ENCODE assay signal across 8 cellular contexts in the genomic region with DNA sequence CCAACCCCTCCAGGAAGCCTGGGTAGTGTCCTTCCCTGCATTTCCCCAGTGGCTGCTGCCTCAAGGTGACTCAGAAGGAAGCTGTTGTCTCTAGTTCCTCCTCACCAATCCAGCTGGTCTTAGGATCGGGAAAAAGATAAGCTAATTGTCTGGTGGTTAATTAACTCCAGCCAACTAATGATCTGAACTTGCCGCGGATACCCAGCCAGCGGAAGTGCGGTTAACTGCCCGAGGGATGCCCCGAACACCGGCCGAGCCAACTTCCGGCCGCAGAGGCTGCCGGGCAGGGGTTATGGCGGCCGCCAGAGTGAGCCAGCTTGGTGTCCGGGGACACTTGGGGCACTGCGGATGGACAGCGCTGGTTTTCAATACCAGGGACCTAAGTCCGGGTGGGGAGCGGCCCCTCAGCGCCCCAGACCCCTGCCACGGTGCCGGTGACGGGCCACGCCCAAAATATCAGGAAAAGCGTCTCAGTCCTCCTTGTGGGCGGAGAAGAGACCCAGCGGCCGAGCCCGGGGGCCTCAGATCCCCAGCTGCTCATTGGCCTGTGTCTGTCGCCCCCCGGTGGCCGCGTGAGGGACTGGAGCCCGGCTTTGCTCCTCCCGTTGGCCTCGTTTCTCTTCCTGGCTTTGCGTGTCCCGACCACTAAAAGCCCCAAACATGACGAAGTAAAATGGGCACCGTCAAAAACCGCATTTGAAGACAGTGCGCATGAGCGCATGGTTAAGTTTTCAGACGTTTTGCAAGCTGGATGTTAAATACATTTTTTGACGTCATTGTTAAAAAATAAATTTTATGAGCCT. TPM values are rescaled to one million over a fixed set of nuclear protein-coding genes. Genes with fewer than 3 reads are reported as not detected.
A peak's percentile ranks its signal among the peaks of the same experiment; 100 is the strongest.
DNase-seq lines count a peak whose midpoint lies in the region; ATAC-seq, FAIRE-seq and TF ChIP-seq lines count a peak whose summit lies in the region.

No MANE protein-coding gene starts in this region.

- FAIRE-seq in GM19239 (lab: Jason Lieb, UNC) (peak; percentile 97), HepG2 (lab: Jason Lieb, UNC) (peak; percentile 54)

- ATAC-seq in HG03469 (IDR thresholded peaks at IDR 0.05; ENCODE audit: unreplicated experiment) = peak; percentile 51
- ATAC-seq in HepG2 = peak; percentile 93

- H3K9me3 ChIP-seq in BLaER1 (no peaks in the 10 kb centered on the region), HepG2 (ENCODE audit: low read length) (no peaks in the 10 kb centered on the region)

- H3K27ac ChIP-seq in BLaER1 (peak overlapping the region; percentile 91), HepG2 (ENCODE audit: extremely low read length, insufficient read depth, low read length) (peak overlapping the region; percentile 73)

- H3K79me2 ChIP-seq in HepG2 (ENCODE audit: insufficient read depth, low read length) = no peaks in the 10 kb centered on the region

- CTCF ChIA-PET in HepG2 (lab: Yijun Ruan, JAX; ENCODE audit: low intra/inter-chr PET ratio, low total read pairs) = interaction anchor here (1.1 to 3.1 kb wide), 3 partner anchors 14 to 59 kb away, joined by 3 to 30 read pairs (median 19); no protein-coding TSS in a partner anchor

- H3K27me3 ChIP-seq in BLaER1 (no peaks in the 10 kb centered on the region), HepG2 (ENCODE audit: control insufficient read depth in 1 of 2, insufficient read depth in 2 of 2, low read length in 2 of 2) (peaks cover 0 to 7% of the 10 kb centered on the region in 2 experiments; a peak in 1 of 5 replicates)

- TF ChIP-seq CTCF in HepG2 (CRISPR knock-in tag; IDR thresholded peaks at IDR 0.05) = peak; percentile 97

- H2AFZ ChIP-seq in HepG2 (ENCODE audit: low read length) = peak overlapping the region; percentile 100

- H3K4me1 ChIP-seq in BLaER1 = peaks cover 22% of the 10 kb centered on the region
- H3K4me1 ChIP-seq in HepG2 (ENCODE audit: insufficient read depth, low read length) = peaks cover 29% of the 10 kb centered on the region

- H3K9ac ChIP-seq in BLaER1 = peak overlapping the region; percentile 84
- H3K9ac ChIP-seq in HepG2 (ENCODE audit: insufficient read depth, low read depth, low read length) = peak overlapping the region; percentile 61

- POLR2A ChIA-PET in HepG2 (lab: Yijun Ruan, JAX) = interaction anchor here (0.8 to 2.4 kb wide), 10 partner anchors 10 to 116 kb away, joined by 3 to 28 read pairs (median 12); partner anchors contain the start of genes FLYWCH1, FLYWCH2, PRSS22 and SRRM2

- DNase-seq in GM19239 (ENCODE audit: insufficient read length, low spot score) (peak; percentile 98), NCI-H69 (lab: John Stamatoyannopoulos, UW) (peak; percentile 92), dermis blood vessel endothelial cell (peak; percentile 96), HepG2 (ENCODE audit: low spot score) (peak; percentile 82)
- DNase-seq in activated CD4-positive, alpha-beta T cell treated with anti-CD3 and anti-CD28 coated beads, Interleukin-2, amount 50 U/mL, for 24 hours (ENCODE audit: low read depth in 1 of 2, low spot score in 1 of 2) = peak; percentile 95 to 96
- DNase-seq in stimulated activated CD4-positive, alpha-beta T cell treated with anti-CD3 and anti-CD28 coated beads, Interleukin-2, amount 100 ng/mL, for 48 hours = peak; percentile 97 to 99

- TSS peak; percentile 99 for BruUV-seq in HepG2 (replicated peaks; lab: Mats Ljungman, UMichigan)

- TF ChIP-seq EP300 in HepG2 (IDR thresholded peaks at IDR 0.05; ENCODE audit: low read depth in 2 of 2, low read length in 2 of 2) (no peak), HepG2 (CRISPR knock-in tag; IDR thresholded peaks at IDR 0.05; ENCODE audit: borderline replicate concordance) (no peak)

- H3K4me3 ChIP-seq in BLaER1 (peak overlapping the region; percentile 75), HepG2 (replicated peaks in 1 of 3; ENCODE audit: insufficient read depth in 1 of 3, low read depth in 2 of 3, low read length in 3 of 3) (peak overlapping the region; percentile 65 to 83 (median 80))

- in situ Hi-C loops in HepG2 (cut with HindIII; ENCODE audit: extremely low pct_ligation_motif_present, low pct_unique_long_range_greater_than_20kb) = no loop called here

- TF ChIP-seq RAD21 in HepG2 (CRISPR knock-in tag; IDR thresholded peaks at IDR 0.05) = peak; percentile 96

- peak; percentile 81 to 83 for TF ChIP-seq POLR2A in HepG2 (IDR thresholded peaks at IDR 0.05; ENCODE audit: insufficient read depth in 1 of 2, low read depth in 2 of 2, low read length in 2 of 2)

- WGBS in HepG2 (ENCODE audit: low lambda C conversion rate) = 4% methylated on average over 24 of the region's 45 CpGs

- no peaks in the 10 kb centered on the region for H3K36me3 ChIP-seq in BLaER1
- no peaks in the 10 kb centered on the region for H3K36me3 ChIP-seq in HepG2 (replicated peaks in 1 of 2; ENCODE audit: control insufficient read depth in 1 of 2, insufficient read depth in 2 of 2, low read length in 2 of 2)

- intact Hi-C loops in HepG2 (cut with micrococcal nuclease; ENCODE audit: unreplicated experiment) = loop anchor here (1.0 to 5.0 kb wide), 3 partner anchors 14 to 44 kb away; partner anchors contain the start of gene FLYWCH1

- H3K4me2 ChIP-seq in BLaER1 = peak overlapping the region; percentile 96
- peak overlapping the region; percentile 100 for H3K4me2 ChIP-seq in HepG2 (ENCODE audit: low read depth, low read length)

- H4K20me1 ChIP-seq in BLaER1 (no peaks in the 10 kb centered on the region), HepG2 (ENCODE audit: insufficient read depth, low read length) (no peaks in the 10 kb centered on the region)

RNA-seq across cellular contexts. Expression of gene PRSS22, which starts 10.2 kb away (rescaled TPM):
- total RNA-seq in dermis blood vessel endothelial cell (not detected in 2 replicates), HepG2 (2016; rRNA removed; fragmentation: Illumina TruSeq; extraction: Trizol) (0.24 TPM in 1 of 2 replicates, not detected in the other)
- not detected in 2 replicates for total RNA-seq in HepG2 (2016; cell fraction: cytosol; rRNA removed; fragmentation: Illumina TruSeq; extraction: Trizol; ENCODE audit: low read depth)
- total RNA-seq in HepG2 (2016; cell fraction: insoluble cytoplasmic fraction; rRNA removed; fragmentation: Illumina TruSeq; extraction: Trizol) = 0.15 TPM in 1 of 2 replicates, not detected in the other
- not detected in 2 replicates for total RNA-seq in HepG2 (2016; cell fraction: membrane; rRNA removed; fragmentation: Illumina TruSeq; extraction: Trizol)
- total RNA-seq in HepG2 (2016; cell fraction: nucleus; rRNA removed; fragmentation: Illumina TruSeq; extraction: Trizol) = not detected in 2 replicates
- 0.24 and 0.32 TPM in 2 replicates for polyA plus RNA-seq in HepG2 (2011; rRNA removed)
- 0.26 and 0.27 TPM in 2 replicates for polyA plus RNA-seq in HepG2 (2011; cell fraction: cytosol; rRNA removed)
- polyA plus RNA-seq in HepG2 (2011; cell fraction: nucleus; rRNA removed) = 0.87 and 0.88 TPM in 2 replicates
- not detected in 2 replicates for polyA plus RNA-seq in HepG2 (2012)
- not detected in 2 replicates for polyA plus RNA-seq in HepG2 (2016; cell fraction: cytosol; fragmentation: Illumina TruSeq; extraction: Trizol; ENCODE audit: low read depth)
- not detected in 2 replicates for polyA plus RNA-seq in HepG2 (2016; cell fraction: insoluble cytoplasmic fraction; fragmentation: Illumina TruSeq; extraction: Trizol; ENCODE audit: low read depth)
- polyA plus RNA-seq in HepG2 (2016; cell fraction: membrane; fragmentation: Illumina TruSeq; extraction: Trizol; ENCODE audit: low read depth) = not detected in 2 replicates
- polyA plus RNA-seq in HepG2 (2016; cell fraction: nucleus; fragmentation: Illumina TruSeq; extraction: Trizol; ENCODE audit: insufficient read depth, low read depth) = 0.57 TPM in 1 of 2 replicates, not detected in the other
- 0.42 and 1.0 TPM in 2 replicates for polyA minus RNA-seq in HepG2 (2011; rRNA and poly(A)+ RNA removed; ENCODE audit: low replicate concordance)
- polyA minus RNA-seq in HepG2 (2011; cell fraction: cytosol; rRNA and poly(A)+ RNA removed) = not detected in 2 replicates
- not detected in 2 replicates for polyA minus RNA-seq in HepG2 (2011; cell fraction: nucleus; rRNA and poly(A)+ RNA removed)

RNA-seq across cellular contexts. Expression of gene FLYWCH2, which starts 14.8 kb away (rescaled TPM):
- total RNA-seq in dermis blood vessel endothelial cell (36.0 and 72.2 TPM in 2 replicates), HepG2 (2016; rRNA removed; fragmentation: Illumina TruSeq; extraction: Trizol) (19.8 and 20.2 TPM in 2 replicates)
- total RNA-seq in HepG2 (2016; cell fraction: cytosol; rRNA removed; fragmentation: Illumina TruSeq; extraction: Trizol; ENCODE audit: low read depth) = 13.2 and 27.5 TPM in 2 replicates
- total RNA-seq in HepG2 (2016; cell fraction: insoluble cytoplasmic fraction; rRNA removed; fragmentation: Illumina TruSeq; extraction: Trizol) = 17.6 and 22.1 TPM in 2 replicates
- 15.1 and 28.9 TPM in 2 replicates for total RNA-seq in HepG2 (2016; cell fraction: membrane; rRNA removed; fragmentation: Illumina TruSeq; extraction: Trizol)
- 7.3 and 8.3 TPM in 2 replicates for total RNA-seq in HepG2 (2016; cell fraction: nucleus; rRNA removed; fragmentation: Illumina TruSeq; extraction: Trizol)
- 16.9 and 17.3 TPM in 2 replicates for polyA plus RNA-seq in HepG2 (2011; rRNA removed)
- 20.3 and 34.0 TPM in 2 replicates for polyA plus RNA-seq in HepG2 (2011; cell fraction: cytosol; rRNA removed)
- polyA plus RNA-seq in HepG2 (2011; cell fraction: nucleus; rRNA removed) = 18.3 and 20.0 TPM in 2 replicates
- polyA plus RNA-seq in HepG2 (2012) = 10.2 and 14.8 TPM in 2 replicates
- polyA plus RNA-seq in HepG2 (2016; cell fraction: cytosol; fragmentation: Illumina TruSeq; extraction: Trizol; ENCODE audit: low read depth) = 15.2 and 26.7 TPM in 2 replicates
- 21.6 and 24.2 TPM in 2 replicates for polyA plus RNA-seq in HepG2 (2016; cell fraction: insoluble cytoplasmic fraction; fragmentation: Illumina TruSeq; extraction: Trizol; ENCODE audit: low read depth)
- polyA plus RNA-seq in HepG2 (2016; cell fraction: membrane; fragmentation: Illumina TruSeq; extraction: Trizol; ENCODE audit: low read depth) = 15.5 and 29.2 TPM in 2 replicates
- 16.2 and 16.3 TPM in 2 replicates for polyA plus RNA-seq in HepG2 (2016; cell fraction: nucleus; fragmentation: Illumina TruSeq; extraction: Trizol; ENCODE audit: insufficient read depth, low read depth)
- polyA minus RNA-seq in HepG2 (2011; rRNA and poly(A)+ RNA removed; ENCODE audit: low replicate concordance) = 9.8 and 35.9 TPM in 2 replicates
- polyA minus RNA-seq in HepG2 (2011; cell fraction: cytosol; rRNA and poly(A)+ RNA removed) = 10.9 and 11.7 TPM in 2 replicates
- 4.0 and 4.9 TPM in 2 replicates for polyA minus RNA-seq in HepG2 (2011; cell fraction: nucleus; rRNA and poly(A)+ RNA removed)

RNA-seq across cellular contexts. Expression of gene ZG16B, which starts 38.1 kb away (rescaled TPM):
- total RNA-seq in dermis blood vessel endothelial cell = 0.19 and 0.68 TPM in 2 replicates
- total RNA-seq in HepG2 (2016; rRNA removed; fragmentation: Illumina TruSeq; extraction: Trizol) = 1.5 and 1.8 TPM in 2 replicates
- total RNA-seq in HepG2 (2016; cell fraction: cytosol; rRNA removed; fragmentation: Illumina TruSeq; extraction: Trizol; ENCODE audit: low read depth) = 0.97 and 1.4 TPM in 2 replicates
- total RNA-seq in HepG2 (2016; cell fraction: insoluble cytoplasmic fraction; rRNA removed; fragmentation: Illumina TruSeq; extraction: Trizol) = 0.97 and 1.7 TPM in 2 replicates
- 2.0 and 2.2 TPM in 2 replicates for total RNA-seq in HepG2 (2016; cell fraction: membrane; rRNA removed; fragmentation: Illumina TruSeq; extraction: Trizol)
- total RNA-seq in HepG2 (2016; cell fraction: nucleus; rRNA removed; fragmentation: Illumina TruSeq; extraction: Trizol) = 1.4 and 1.9 TPM in 2 replicates
- polyA plus RNA-seq in HepG2 (2011; rRNA removed) = 11.3 and 14.3 TPM in 2 replicates
- 12.2 and 13.9 TPM in 2 replicates for polyA plus RNA-seq in HepG2 (2011; cell fraction: cytosol; rRNA removed)
- polyA plus RNA-seq in HepG2 (2011; cell fraction: nucleus; rRNA removed) = 8.9 and 18.3 TPM in 2 replicates
- polyA plus RNA-seq in HepG2 (2012) = 13.3 and 13.8 TPM in 2 replicates
- polyA plus RNA-seq in HepG2 (2016; cell fraction: cytosol; fragmentation: Illumina TruSeq; extraction: Trizol; ENCODE audit: low read depth) = 1.0 and 1.1 TPM in 2 replicates
- polyA plus RNA-seq in HepG2 (2016; cell fraction: insoluble cytoplasmic fraction; fragmentation: Illumina TruSeq; extraction: Trizol; ENCODE audit: low read depth) = 0.84 and 1.1 TPM in 2 replicates
- 1.4 TPM in 2 replicates for polyA plus RNA-seq in HepG2 (2016; cell fraction: membrane; fragmentation: Illumina TruSeq; extraction: Trizol; ENCODE audit: low read depth)
- polyA plus RNA-seq in HepG2 (2016; cell fraction: nucleus; fragmentation: Illumina TruSeq; extraction: Trizol; ENCODE audit: insufficient read depth, low read depth) = 2.4 and 4.4 TPM in 2 replicates
- 4.8 and 6.8 TPM in 2 replicates for polyA minus RNA-seq in HepG2 (2011; rRNA and poly(A)+ RNA removed; ENCODE audit: low replicate concordance)
- polyA minus RNA-seq in HepG2 (2011; cell fraction: cytosol; rRNA and poly(A)+ RNA removed) = 2.6 and 3.3 TPM in 2 replicates
- 5.4 and 9.0 TPM in 2 replicates for polyA minus RNA-seq in HepG2 (2011; cell fraction: nucleus; rRNA and poly(A)+ RNA removed)

RNA-seq across cellular contexts. Expression of gene FLYWCH1, which starts 43.5 kb away (rescaled TPM):
- 39.5 and 41.0 TPM in 2 replicates for total RNA-seq in dermis blood vessel endothelial cell
- total RNA-seq in HepG2 (2016; rRNA removed; fragmentation: Illumina TruSeq; extraction: Trizol) = 9.9 and 12.4 TPM in 2 replicates
- total RNA-seq in HepG2 (2016; cell fraction: cytosol; rRNA removed; fragmentation: Illumina TruSeq; extraction: Trizol; ENCODE audit: low read depth) = 2.1 and 2.4 TPM in 2 replicates
- total RNA-seq in HepG2 (2016; cell fraction: insoluble cytoplasmic fraction; rRNA removed; fragmentation: Illumina TruSeq; extraction: Trizol) = 7.4 and 12.0 TPM in 2 replicates
- 5.7 and 6.7 TPM in 2 replicates for total RNA-seq in HepG2 (2016; cell fraction: membrane; rRNA removed; fragmentation: Illumina TruSeq; extraction: Trizol)
- 7.5 and 8.9 TPM in 2 replicates for total RNA-seq in HepG2 (2016; cell fraction: nucleus; rRNA removed; fragmentation: Illumina TruSeq; extraction: Trizol)
- 7.3 and 11.3 TPM in 2 replicates for polyA plus RNA-seq in HepG2 (2011; rRNA removed)
- 7.4 and 13.0 TPM in 2 replicates for polyA plus RNA-seq in HepG2 (2011; cell fraction: cytosol; rRNA removed)
- polyA plus RNA-seq in HepG2 (2011; cell fraction: nucleus; rRNA removed) = 19.4 and 20.7 TPM in 2 replicates
- polyA plus RNA-seq in HepG2 (2012) = 4.8 and 9.8 TPM in 2 replicates
- polyA plus RNA-seq in HepG2 (2016; cell fraction: cytosol; fragmentation: Illumina TruSeq; extraction: Trizol; ENCODE audit: low read depth) = 1.4 and 1.7 TPM in 2 replicates
- polyA plus RNA-seq in HepG2 (2016; cell fraction: insoluble cytoplasmic fraction; fragmentation: Illumina TruSeq; extraction: Trizol; ENCODE audit: low read depth) = 9.4 and 11.6 TPM in 2 replicates
- 5.2 and 5.3 TPM in 2 replicates for polyA plus RNA-seq in HepG2 (2016; cell fraction: membrane; fragmentation: Illumina TruSeq; extraction: Trizol; ENCODE audit: low read depth)
- 18.2 and 22.5 TPM in 2 replicates for polyA plus RNA-seq in HepG2 (2016; cell fraction: nucleus; fragmentation: Illumina TruSeq; extraction: Trizol; ENCODE audit: insufficient read depth, low read depth)
- 19.9 and 35.0 TPM in 2 replicates for polyA minus RNA-seq in HepG2 (2011; rRNA and poly(A)+ RNA removed; ENCODE audit: low replicate concordance)
- 6.9 and 10.6 TPM in 2 replicates for polyA minus RNA-seq in HepG2 (2011; cell fraction: cytosol; rRNA and poly(A)+ RNA removed)
- 6.5 and 7.6 TPM in 2 replicates for polyA minus RNA-seq in HepG2 (2011; cell fraction: nucleus; rRNA and poly(A)+ RNA removed)

RNA-seq across cellular contexts. Expression of gene PRSS21, which starts 51.2 kb away (rescaled TPM):
- total RNA-seq in dermis blood vessel endothelial cell (1.0 and 2.1 TPM in 2 replicates), HepG2 (2016; rRNA removed; fragmentation: Illumina TruSeq; extraction: Trizol) (not detected in 2 replicates)
- total RNA-seq in HepG2 (2016; cell fraction: cytosol; rRNA removed; fragmentation: Illumina TruSeq; extraction: Trizol; ENCODE audit: low read depth) = not detected in 2 replicates
- not detected in 2 replicates for total RNA-seq in HepG2 (2016; cell fraction: insoluble cytoplasmic fraction; rRNA removed; fragmentation: Illumina TruSeq; extraction: Trizol)
- not detected in 2 replicates for total RNA-seq in HepG2 (2016; cell fraction: membrane; rRNA removed; fragmentation: Illumina TruSeq; extraction: Trizol)
- not detected in 2 replicates for total RNA-seq in HepG2 (2016; cell fraction: nucleus; rRNA removed; fragmentation: Illumina TruSeq; extraction: Trizol)
- polyA plus RNA-seq in HepG2 (2011; rRNA removed) = not detected in 2 replicates
- polyA plus RNA-seq in HepG2 (2011; cell fraction: cytosol; rRNA removed) = not detected in 2 replicates
- not detected in 2 replicates for polyA plus RNA-seq in HepG2 (2011; cell fraction: nucleus; rRNA removed)
- not detected in 2 replicates for polyA plus RNA-seq in HepG2 (2012)
- not detected in 2 replicates for polyA plus RNA-seq in HepG2 (2016; cell fraction: cytosol; fragmentation: Illumina TruSeq; extraction: Trizol; ENCODE audit: low read depth)
- not detected in 2 replicates for polyA plus RNA-seq in HepG2 (2016; cell fraction: insoluble cytoplasmic fraction; fragmentation: Illumina TruSeq; extraction: Trizol; ENCODE audit: low read depth)
- polyA plus RNA-seq in HepG2 (2016; cell fraction: membrane; fragmentation: Illumina TruSeq; extraction: Trizol; ENCODE audit: low read depth) = not detected in 2 replicates
- polyA plus RNA-seq in HepG2 (2016; cell fraction: nucleus; fragmentation: Illumina TruSeq; extraction: Trizol; ENCODE audit: insufficient read depth, low read depth) = not detected in 2 replicates
- polyA minus RNA-seq in HepG2 (2011; rRNA and poly(A)+ RNA removed; ENCODE audit: low replicate concordance) = 0.32 and 219 TPM in 2 replicates
- polyA minus RNA-seq in HepG2 (2011; cell fraction: cytosol; rRNA and poly(A)+ RNA removed) = 1.1 TPM in 1 of 2 replicates, not detected in the other
- 0.50 and 0.64 TPM in 2 replicates for polyA minus RNA-seq in HepG2 (2011; cell fraction: nucleus; rRNA and poly(A)+ RNA removed)

Comparison
In these comparisons a context has a peak if more than half of its experiments do, and no peak if none do; other contexts are left out.
1. Peak in every context shown above with its lines: DNase-seq, ATAC-seq, H3K4me3 ChIP-seq and H3K27ac ChIP-seq.